ENCODE assay signal across 21 cellular contexts in the genomic region with DNA sequence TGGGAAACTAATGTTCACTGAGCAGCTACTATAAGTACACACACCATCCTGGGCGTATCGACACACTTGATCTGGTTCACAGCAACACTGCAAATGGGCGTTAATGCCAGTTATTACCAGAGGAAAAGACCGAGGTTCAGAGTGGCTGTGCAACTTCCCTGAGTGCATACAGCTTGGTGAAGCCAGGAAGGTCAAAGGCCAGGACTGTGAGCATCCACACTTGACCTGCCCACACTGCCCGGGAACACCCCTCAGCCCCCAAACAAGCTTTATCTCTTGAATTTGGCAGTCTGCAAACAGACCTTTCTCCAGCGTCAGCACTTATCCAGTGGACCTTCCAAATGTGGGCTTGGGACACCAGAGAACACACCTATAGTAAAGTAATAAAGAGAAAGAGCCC.
"Had no signal": no experiment of that assay in that cellular context is flagged by ENCODE, and none has a peak within 500 bp of the region (broad histone marks: within the 10 kb centered on the region; RNA-seq: fewer than 3 reads in every experiment).

No MANE protein-coding gene starts in this region.

- H3K27ac ChIP-seq: brain microvascular endothelial cell, cardiac muscle cell, SK-N-MC, VCaP had no signal

- H3K27ac Mint-ChIP-seq: activated CD4-positive, alpha-beta memory T cell treated with anti-CD3 and anti-CD28 coated beads for 36 hours; activated CD4-positive, alpha-beta T cell treated with anti-CD3 and anti-CD28 coated beads, Interleukin-2, amount 10 ng/mL, durations not matched to agents 7 days and 5 days; activated naive CD4-positive, alpha-beta T cell treated with anti-CD3 and anti-CD28 coated beads for 36 hours; activated naive CD8-positive, alpha-beta T cell had no signal

- H3K36me3 ChIP-seq: brain microvascular endothelial cell, cardiac muscle cell had no signal

- DNase-seq: activated CD4-positive, alpha-beta memory T cell treated with anti-CD3 and anti-CD28 coated beads for 36 hours; activated CD4-positive, alpha-beta T cell treated with anti-CD3 and anti-CD28 coated beads, Interleukin-2, amount 10 ng/mL, durations not matched to agents 7 days and 5 days; activated CD4-positive, CD25-positive, alpha-beta regulatory T cell; activated naive CD4-positive, alpha-beta T cell treated with anti-CD3 and anti-CD28 coated beads for 36 hours; activated T-cell treated with anti-CD3 and anti-CD28 coated beads for 4 hours; activated T-cell treated with anti-CD3 and anti-CD28 coated beads, Interleukin-2, amount 50 U/mL, for 48 hours; amygdala; brain microvascular endothelial cell; cerebellar nuclear complex; KG1; NCI-H1048; NCI-H1930; NCI-H2171; NCI-H2227 treated with DMSO at 0.1 percent for 48 hours; NCI-H774; T-helper 1 cell had no signal

- H3K27me3 Mint-ChIP-seq: activated CD4-positive, alpha-beta memory T cell treated with anti-CD3 and anti-CD28 coated beads for 36 hours; activated CD4-positive, alpha-beta T cell treated with anti-CD3 and anti-CD28 coated beads, Interleukin-2, amount 10 ng/mL, durations not matched to agents 7 days and 5 days; activated naive CD8-positive, alpha-beta T cell; IgD-negative memory B cell had no signal

- H3K4me3 Mint-ChIP-seq: activated CD4-positive, alpha-beta memory T cell treated with anti-CD3 and anti-CD28 coated beads for 36 hours; activated CD4-positive, alpha-beta T cell treated with anti-CD3 and anti-CD28 coated beads, Interleukin-2, amount 10 ng/mL, durations not matched to agents 7 days and 5 days; activated naive CD4-positive, alpha-beta T cell treated with anti-CD3 and anti-CD28 coated beads for 36 hours; activated naive CD8-positive, alpha-beta T cell; IgD-negative memory B cell had no signal

- H3K36me3 Mint-ChIP-seq: activated CD4-positive, alpha-beta memory T cell treated with anti-CD3 and anti-CD28 coated beads for 36 hours; activated naive CD8-positive, alpha-beta T cell; IgD-negative memory B cell had no signal

- H3K9me3 Mint-ChIP-seq: activated CD4-positive, alpha-beta memory T cell treated with anti-CD3 and anti-CD28 coated beads for 36 hours; activated CD4-positive, alpha-beta T cell treated with anti-CD3 and anti-CD28 coated beads, Interleukin-2, amount 10 ng/mL, durations not matched to agents 7 days and 5 days; activated naive CD4-positive, alpha-beta T cell treated with anti-CD3 and anti-CD28 coated beads for 36 hours had no signal

- H3K4me3 ChIP-seq: cardiac muscle cell, SK-N-MC had no signal

- H3K27me3 ChIP-seq: brain microvascular endothelial cell, cardiac muscle cell had no signal
